ENCODE assay signal across 8 cellular contexts in the genomic region with DNA sequence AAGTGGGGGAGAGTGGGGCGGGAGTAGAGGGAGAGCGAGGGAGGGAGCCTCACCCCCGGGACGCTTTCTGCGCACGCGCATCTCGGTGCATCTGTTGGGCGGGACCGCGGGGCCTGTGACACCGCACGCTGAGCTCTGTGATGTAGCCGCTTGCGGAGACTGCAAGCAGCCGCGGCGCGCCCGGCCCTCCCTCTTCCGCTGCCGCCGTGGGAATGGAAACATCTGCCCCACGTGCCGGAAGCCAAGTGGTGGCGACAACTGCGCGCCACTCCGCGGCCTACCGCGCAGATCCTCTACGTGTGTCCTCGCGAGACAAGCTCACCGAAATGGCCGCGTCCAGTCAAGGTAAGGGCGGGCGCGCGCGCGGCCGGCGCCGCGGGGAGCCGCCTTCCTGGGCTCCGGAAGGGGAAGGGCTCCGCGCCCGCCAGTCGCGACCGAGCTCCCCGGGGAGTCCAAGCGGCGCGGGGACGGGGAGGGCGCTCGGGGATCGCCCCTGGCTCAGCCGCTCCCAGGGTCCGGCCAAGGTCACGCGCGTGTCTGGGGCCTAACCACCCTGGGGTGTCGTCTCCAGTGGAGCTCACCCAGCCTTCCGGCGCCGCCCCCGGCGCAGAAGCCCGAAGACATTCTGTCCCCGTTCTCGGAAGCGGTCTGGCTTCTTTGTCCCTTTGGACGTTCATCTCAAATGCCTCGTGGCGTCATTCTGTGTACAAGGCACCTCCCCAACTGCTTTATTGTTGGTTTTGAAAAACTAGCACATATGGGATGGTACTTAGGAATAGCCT. TPM values are rescaled to one million over a fixed set of nuclear protein-coding genes. Genes with fewer than 3 reads are reported as not detected.
DNase-seq lines count a peak whose midpoint lies in the region; ATAC-seq and TF ChIP-seq lines count a peak whose summit lies in the region.

A gene with protein sequence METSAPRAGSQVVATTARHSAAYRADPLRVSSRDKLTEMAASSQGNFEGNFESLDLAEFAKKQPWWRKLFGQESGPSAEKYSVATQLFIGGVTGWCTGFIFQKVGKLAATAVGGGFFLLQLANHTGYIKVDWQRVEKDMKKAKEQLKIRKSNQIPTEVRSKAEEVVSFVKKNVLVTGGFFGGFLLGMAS (plus strand): TSS at position 118 of the 782 bp plus-strand sequence. CDS start 95 bp downstream, at position 213.

- DNase-seq in DMS79 (lab: John Stamatoyannopoulos, UW) (peak; percentile 81), KG1 (lab: John Stamatoyannopoulos, UW) (peak; percentile 59), erythroblast (lab: John Stamatoyannopoulos, UW) (peak; percentile 96)
- DNase-seq in activated T-cell treated with anti-CD3 and anti-CD28 coated beads, Interleukin-2, amount 50 U/mL, for 24 hours: peak; percentile 91
- peak; percentile 85 to 89 for DNase-seq in stimulated activated CD8-positive, alpha-beta memory T cell treated with anti-CD3 and anti-CD28 coated beads, Interleukin-7, amount 100 ng/mL, for 1 hour (ENCODE audit: low read depth in 2 of 2)

- peak within 1 kb of the TSS; percentile 97 for H3K27ac Mint-ChIP-seq in activated T-cell treated with anti-CD3 and anti-CD28 coated beads, Interleukin-2, amount 50 U/mL, for 24 hours

- peaks cover 27% of the 10 kb centered on the region for H3K4me1 Mint-ChIP-seq in activated T-cell treated with anti-CD3 and anti-CD28 coated beads, Interleukin-2, amount 50 U/mL, for 24 hours (ENCODE audit: low read depth)

- H3K36me3 ChIP-seq in mucosa of stomach (ENCODE audit: control insufficient read depth, insufficient read depth, low read length): no peaks in the 10 kb centered on the region

- H3K4me3 Mint-ChIP-seq in activated T-cell treated with anti-CD3 and anti-CD28 coated beads, Interleukin-2, amount 50 U/mL, for 24 hours: peak within 1 kb of the TSS; percentile 85

- no peaks in the 10 kb centered on the region for H3K27me3 ChIP-seq in mucosa of stomach (ENCODE audit: control insufficient read depth, insufficient read depth, low read length)

- H3K4me3 ChIP-seq in mucosa of stomach (ENCODE audit: low read length): peak within 1 kb of the TSS; percentile 89

- ATAC-seq in GM21737 (IDR thresholded peaks at IDR 0.05; ENCODE audit: unreplicated experiment): peak; percentile 87

- H3K9me3 ChIP-seq in mucosa of stomach (ENCODE audit: control insufficient read depth, low read length): no peaks in the 10 kb centered on the region

- TF ChIP-seq POLR2A in erythroblast (IDR thresholded peaks at IDR 0.05; ENCODE audit: low read length): peak; percentile 80

- H3K4me1 ChIP-seq in mucosa of stomach (ENCODE audit: control insufficient read depth, insufficient read depth, low read length): peaks cover 6% of the 10 kb centered on the region

- no peaks in the 10 kb centered on the region for H3K27me3 Mint-ChIP-seq in activated T-cell treated with anti-CD3 and anti-CD28 coated beads, Interleukin-2, amount 50 U/mL, for 24 hours

- no peaks in the 10 kb centered on the region for H3K9me3 Mint-ChIP-seq in activated T-cell treated with anti-CD3 and anti-CD28 coated beads, Interleukin-2, amount 50 U/mL, for 24 hours

- peak within 1 kb of the TSS; percentile 92 for H3K9ac ChIP-seq in mucosa of stomach (ENCODE audit: low read length)

- peaks cover 6% of the 10 kb centered on the region for H3K36me3 Mint-ChIP-seq in activated T-cell treated with anti-CD3 and anti-CD28 coated beads, Interleukin-2, amount 50 U/mL, for 24 hours (ENCODE audit: low read depth)

TF ChIP-seq in PFSK-1, 5 proteins besides CTCF, POLR2A, EP300 and RAD21:
- no peak for TF ChIP-seq TAF1 (IDR thresholded peaks at IDR 0.05; ENCODE audit: borderline replicate concordance, insufficient read depth, low read length)
- peak; percentile 64 for TF ChIP-seq FOXP2 (optimal IDR thresholded peaks at IDR 0.05; ENCODE audit: borderline replicate concordance, extremely low read depth, extremely low read length, insufficient read depth)

RNA-seq across cellular contexts. Expression of the gene that starts here (rescaled TPM):
- polyA plus RNA-seq in PFSK-1 (2012; ENCODE audit: insufficient read length, low read depth): 41.8 TPM

Comparison
In these comparisons a context has a peak if more than half of its experiments do, and no peak if none do; other contexts are left out.
1. Peak in every context shown above with its lines: DNase-seq, ATAC-seq and H3K4me3 ChIP-seq.